1 cellular context compared by ENCODE assay signal in the genomic region with DNA sequence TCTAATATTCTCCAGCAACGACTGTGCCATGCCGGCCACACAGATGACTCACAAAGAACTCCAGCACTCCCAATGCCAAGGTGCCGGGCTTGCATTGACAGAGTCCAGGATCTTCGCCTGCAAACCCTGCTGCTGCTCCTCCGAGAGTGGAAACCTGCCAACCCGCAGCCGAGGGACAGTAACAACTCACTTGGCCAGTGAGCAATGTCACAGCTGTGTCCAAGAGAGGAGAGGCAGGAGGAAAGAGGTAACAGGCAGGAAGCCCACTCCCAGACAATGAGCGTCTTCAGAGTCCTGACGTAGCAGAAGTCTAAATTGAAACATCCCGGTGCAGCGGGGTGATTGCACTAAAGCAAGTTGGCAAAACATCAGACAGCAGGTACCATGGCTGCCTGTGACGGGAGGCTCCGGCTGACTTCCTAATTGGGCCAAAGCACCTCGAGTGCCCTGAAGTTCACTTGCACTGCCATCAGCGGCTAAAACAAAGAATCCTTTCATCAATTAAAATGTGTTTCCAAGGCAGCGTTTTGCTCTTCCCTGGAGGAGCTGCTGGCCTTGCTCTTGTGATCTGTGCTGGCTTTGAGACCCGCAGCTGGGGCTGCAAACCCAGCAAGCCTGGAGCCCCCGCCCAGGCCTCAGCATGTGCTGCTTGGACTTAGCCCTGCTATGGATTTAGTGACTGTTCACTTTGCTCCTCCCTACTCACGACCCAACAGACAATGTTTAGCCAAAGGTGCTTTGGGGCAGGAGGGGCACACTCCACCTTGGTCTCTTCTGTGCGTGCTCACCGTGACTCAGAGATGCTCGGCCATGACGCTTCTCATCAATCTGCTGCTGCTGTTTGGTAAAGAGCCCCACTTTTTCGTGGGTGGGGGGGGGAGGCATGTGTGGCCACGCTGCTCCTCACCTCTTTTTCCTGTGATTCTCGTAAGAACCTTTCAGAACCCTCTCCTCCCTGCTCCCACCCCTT.
TF ChIP-seq lines count a peak whose summit lies in the region.

No MANE protein-coding gene starts in this region.

TF ChIP-seq in SK-N-SH, 30 proteins besides CTCF, POLR2A, EP300 and RAD21 (continued from another document):
- TF ChIP-seq MEF2A (IDR thresholded peaks at IDR 0.05; ENCODE audit: borderline replicate concordance, low read depth) (no peak), RFX5 (IDR thresholded peaks at IDR 0.05; ENCODE audit: low read length) (no peak), TCF12 (IDR thresholded peaks at IDR 0.05) (peak; percentile 45; the same call in 1 of the 2 replicates), FOSL2 (IDR thresholded peaks at IDR 0.05; ENCODE audit: borderline replicate concordance, low read depth) (peak; percentile 24; the same call in 1 of the 2 replicates), GABPA (IDR thresholded peaks at IDR 0.05; ENCODE audit: low read depth) (no peak), IRF3 (IDR thresholded peaks at IDR 0.05; ENCODE audit: low read depth, low read length) (no peak)
- TF ChIP-seq, protein P1, sequence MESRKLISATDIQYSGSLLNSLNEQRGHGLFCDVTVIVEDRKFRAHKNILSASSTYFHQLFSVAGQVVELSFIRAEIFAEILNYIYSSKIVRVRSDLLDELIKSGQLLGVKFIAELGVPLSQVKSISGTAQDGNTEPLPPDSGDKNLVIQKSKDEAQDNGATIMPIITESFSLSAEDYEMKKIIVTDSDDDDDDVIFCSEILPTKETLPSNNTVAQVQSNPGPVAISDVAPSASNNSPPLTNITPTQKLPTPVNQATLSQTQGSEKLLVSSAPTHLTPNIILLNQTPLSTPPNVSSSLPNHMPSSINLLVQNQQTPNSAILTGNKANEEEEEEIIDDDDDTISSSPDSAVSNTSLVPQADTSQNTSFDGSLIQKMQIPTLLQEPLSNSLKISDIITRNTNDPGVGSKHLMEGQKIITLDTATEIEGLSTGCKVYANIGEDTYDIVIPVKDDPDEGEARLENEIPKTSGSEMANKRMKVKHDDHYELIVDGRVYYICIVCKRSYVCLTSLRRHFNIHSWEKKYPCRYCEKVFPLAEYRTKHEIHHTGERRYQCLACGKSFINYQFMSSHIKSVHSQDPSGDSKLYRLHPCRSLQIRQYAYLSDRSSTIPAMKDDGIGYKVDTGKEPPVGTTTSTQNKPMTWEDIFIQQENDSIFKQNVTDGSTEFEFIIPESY (IDR thresholded peaks at IDR 0.05; ENCODE audit: borderline replicate concordance, low read depth) = no peak
- TF ChIP-seq, protein P2, sequence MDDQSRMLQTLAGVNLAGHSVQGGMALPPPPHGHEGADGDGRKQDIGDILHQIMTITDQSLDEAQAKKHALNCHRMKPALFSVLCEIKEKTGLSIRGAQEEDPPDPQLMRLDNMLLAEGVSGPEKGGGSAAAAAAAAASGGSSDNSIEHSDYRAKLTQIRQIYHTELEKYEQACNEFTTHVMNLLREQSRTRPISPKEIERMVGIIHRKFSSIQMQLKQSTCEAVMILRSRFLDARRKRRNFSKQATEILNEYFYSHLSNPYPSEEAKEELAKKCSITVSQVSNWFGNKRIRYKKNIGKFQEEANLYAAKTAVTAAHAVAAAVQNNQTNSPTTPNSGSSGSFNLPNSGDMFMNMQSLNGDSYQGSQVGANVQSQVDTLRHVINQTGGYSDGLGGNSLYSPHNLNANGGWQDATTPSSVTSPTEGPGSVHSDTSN (IDR thresholded peaks at IDR 0.05) = 0 out of 2 replicates have a peak, but pooled peaks have one; percentile 8
